In genomic region chr7:129009437-129009836, GRCh38 we compare ENCODE assay signal across 1 cellular context.
A peak's percentile ranks its signal among the peaks of the same experiment; 100 is the strongest.
TF ChIP-seq lines count a peak whose summit lies in the region.

No MANE protein-coding gene starts in this region.

TF ChIP-seq in GM12878, 131 proteins besides CTCF, POLR2A, EP300 and RAD21 (continued from another document and continues in another):
- TF ChIP-seq ZBTB4 (CRISPR knock-in tag; IDR thresholded peaks at IDR 0.05) (no peak), ELK1 (IDR thresholded peaks at IDR 0.05; ENCODE audit: low read depth, low read length) (no peak), KAT2A (conservative IDR thresholded peaks at IDR 0.05; ENCODE audit: control insufficient read depth, low read depth, low read length) (no peak), NFYA (IDR thresholded peaks at IDR 0.05; ENCODE audit: borderline replicate concordance, low read depth, low read length) (no peak), BACH1 (IDR thresholded peaks at IDR 0.05; ENCODE audit: borderline replicate concordance) (peak; percentile 37; the same call in 1 of the 2 replicates), STAT3 (IDR thresholded peaks at IDR 0.05; ENCODE audit: low read depth, low read length) (no peak), JUND (IDR thresholded peaks at IDR 0.05; ENCODE audit: low read depth, low read length) (no peak), SUPT20H (IDR thresholded peaks at IDR 0.05; ENCODE audit: borderline replicate concordance, control insufficient read depth, low read depth, low read length) (no peak), ESRRA (IDR thresholded peaks at IDR 0.05; ENCODE audit: low read length) (no peak), EZH2 (IDR thresholded peaks at IDR 0.05; ENCODE audit: borderline replicate concordance, control insufficient read depth, low read depth, low read length) (no peak), BHLHE40 (IDR thresholded peaks at IDR 0.05; ENCODE audit: borderline replicate concordance in 1 of 2, low read depth in 2 of 2, low read length in 1 of 2) (peak; percentile 99 to 100), ETV6 (conservative IDR thresholded peaks at IDR 0.05 in 1 of 2, IDR thresholded peaks at IDR 0.05 in 1 of 2; ENCODE audit: borderline replicate concordance in 1 of 2, low read depth in 1 of 2) (peak in 1 of 2 experiments; percentile 59; a peak in 1 of 4 replicates), SMC3 (IDR thresholded peaks at IDR 0.05; ENCODE audit: borderline replicate concordance, low read length) (no peak), ATF7 (IDR thresholded peaks at IDR 0.05; ENCODE audit: low read depth) (peak; percentile 79), CHD1 (IDR thresholded peaks at IDR 0.05; ENCODE audit: low read depth, low read length) (no peak), SUZ12 (IDR thresholded peaks at IDR 0.05; ENCODE audit: unreplicated experiment) (no peak), JUNB (IDR thresholded peaks at IDR 0.05) (no peak), GABPA (IDR thresholded peaks at IDR 0.05; ENCODE audit: low read depth) (no peak), PAX8 (IDR thresholded peaks at IDR 0.05) (no peak), POLR2AphosphoS2 (IDR thresholded peaks at IDR 0.05; ENCODE audit: low read depth, low read length) (no peak), RFX5 (IDR thresholded peaks at IDR 0.05; ENCODE audit: low read depth, low read length) (no peak), TAF1 (IDR thresholded peaks at IDR 0.05; ENCODE audit: borderline replicate concordance, low read depth, low read length) (no peak), POU2F2 (IDR thresholded peaks at IDR 0.05; ENCODE audit: borderline replicate concordance, low read depth, low read length) (peak; percentile 66; the same call in 1 of the 3 replicates), CREB1 (IDR thresholded peaks at IDR 0.05; ENCODE audit: low read depth) (peak; percentile 68; the same call in 1 of the 2 replicates), BRCA1 (IDR thresholded peaks at IDR 0.05; ENCODE audit: low read depth, low read length) (no peak), NR2C1 (IDR thresholded peaks at IDR 0.05) (no peak), BMI1 (IDR thresholded peaks at IDR 0.05; ENCODE audit: borderline replicate concordance) (no peak; the same call in 1 of the 2 replicates), ZNF207 (IDR thresholded peaks at IDR 0.05; ENCODE audit: borderline replicate concordance) (no peak), NBN (IDR thresholded peaks at IDR 0.05) (peak; percentile 71; the same call in 1 of the 2 replicates), RELA (IDR thresholded peaks at IDR 0.05; ENCODE audit: borderline replicate concordance, partially characterized antibody) (no peak), CBFB (IDR thresholded peaks at IDR 0.05; ENCODE audit: low read depth) (no peak), LARP7 (IDR thresholded peaks at IDR 0.05) (no peak), SP1 (IDR thresholded peaks at IDR 0.05; ENCODE audit: low read depth, low read length) (no peak), TBL1XR1 (IDR thresholded peaks at IDR 0.05; ENCODE audit: low read depth, low read length) (no peak), CEBPB (IDR thresholded peaks at IDR 0.05; ENCODE audit: borderline replicate concordance in 1 of 2, low read depth in 2 of 2, low read length in 2 of 2) (no peak), BCL11A (IDR thresholded peaks at IDR 0.05; ENCODE audit: low read depth, low read length) (peak; percentile 52), SMAD5 (IDR thresholded peaks at IDR 0.05; ENCODE audit: low read depth) (no peak), WRNIP1 (IDR thresholded peaks at IDR 0.05; ENCODE audit: borderline replicate concordance, low read depth, low read length) (no peak), MLLT1 (IDR thresholded peaks at IDR 0.05) (0 out of 2 replicates have a peak, but pooled peaks have one; percentile 34), ZSCAN29 (IDR thresholded peaks at IDR 0.05) (no peak), MTA3 (IDR thresholded peaks at IDR 0.05; ENCODE audit: borderline replicate concordance, low read length) (no peak; the same call in 1 of the 2 replicates)
- TF ChIP-seq, protein P1, sequence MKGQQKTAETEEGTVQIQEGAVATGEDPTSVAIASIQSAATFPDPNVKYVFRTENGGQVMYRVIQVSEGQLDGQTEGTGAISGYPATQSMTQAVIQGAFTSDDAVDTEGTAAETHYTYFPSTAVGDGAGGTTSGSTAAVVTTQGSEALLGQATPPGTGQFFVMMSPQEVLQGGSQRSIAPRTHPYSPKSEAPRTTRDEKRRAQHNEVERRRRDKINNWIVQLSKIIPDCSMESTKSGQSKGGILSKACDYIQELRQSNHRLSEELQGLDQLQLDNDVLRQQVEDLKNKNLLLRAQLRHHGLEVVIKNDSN (IDR thresholded peaks at IDR 0.05; ENCODE audit: borderline replicate concordance, extremely low read length, insufficient read depth, low read depth, low read length), result peak; percentile 47
- TF ChIP-seq, protein P2, sequence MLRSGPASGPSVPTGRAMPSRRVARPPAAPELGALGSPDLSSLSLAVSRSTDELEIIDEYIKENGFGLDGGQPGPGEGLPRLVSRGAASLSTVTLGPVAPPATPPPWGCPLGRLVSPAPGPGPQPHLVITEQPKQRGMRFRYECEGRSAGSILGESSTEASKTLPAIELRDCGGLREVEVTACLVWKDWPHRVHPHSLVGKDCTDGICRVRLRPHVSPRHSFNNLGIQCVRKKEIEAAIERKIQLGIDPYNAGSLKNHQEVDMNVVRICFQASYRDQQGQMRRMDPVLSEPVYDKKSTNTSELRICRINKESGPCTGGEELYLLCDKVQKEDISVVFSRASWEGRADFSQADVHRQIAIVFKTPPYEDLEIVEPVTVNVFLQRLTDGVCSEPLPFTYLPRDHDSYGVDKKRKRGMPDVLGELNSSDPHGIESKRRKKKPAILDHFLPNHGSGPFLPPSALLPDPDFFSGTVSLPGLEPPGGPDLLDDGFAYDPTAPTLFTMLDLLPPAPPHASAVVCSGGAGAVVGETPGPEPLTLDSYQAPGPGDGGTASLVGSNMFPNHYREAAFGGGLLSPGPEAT (IDR thresholded peaks at IDR 0.05; ENCODE audit: low read depth), result peak; percentile 57; the same call in 1 of the 2 replicates
- TF ChIP-seq, protein P3, sequence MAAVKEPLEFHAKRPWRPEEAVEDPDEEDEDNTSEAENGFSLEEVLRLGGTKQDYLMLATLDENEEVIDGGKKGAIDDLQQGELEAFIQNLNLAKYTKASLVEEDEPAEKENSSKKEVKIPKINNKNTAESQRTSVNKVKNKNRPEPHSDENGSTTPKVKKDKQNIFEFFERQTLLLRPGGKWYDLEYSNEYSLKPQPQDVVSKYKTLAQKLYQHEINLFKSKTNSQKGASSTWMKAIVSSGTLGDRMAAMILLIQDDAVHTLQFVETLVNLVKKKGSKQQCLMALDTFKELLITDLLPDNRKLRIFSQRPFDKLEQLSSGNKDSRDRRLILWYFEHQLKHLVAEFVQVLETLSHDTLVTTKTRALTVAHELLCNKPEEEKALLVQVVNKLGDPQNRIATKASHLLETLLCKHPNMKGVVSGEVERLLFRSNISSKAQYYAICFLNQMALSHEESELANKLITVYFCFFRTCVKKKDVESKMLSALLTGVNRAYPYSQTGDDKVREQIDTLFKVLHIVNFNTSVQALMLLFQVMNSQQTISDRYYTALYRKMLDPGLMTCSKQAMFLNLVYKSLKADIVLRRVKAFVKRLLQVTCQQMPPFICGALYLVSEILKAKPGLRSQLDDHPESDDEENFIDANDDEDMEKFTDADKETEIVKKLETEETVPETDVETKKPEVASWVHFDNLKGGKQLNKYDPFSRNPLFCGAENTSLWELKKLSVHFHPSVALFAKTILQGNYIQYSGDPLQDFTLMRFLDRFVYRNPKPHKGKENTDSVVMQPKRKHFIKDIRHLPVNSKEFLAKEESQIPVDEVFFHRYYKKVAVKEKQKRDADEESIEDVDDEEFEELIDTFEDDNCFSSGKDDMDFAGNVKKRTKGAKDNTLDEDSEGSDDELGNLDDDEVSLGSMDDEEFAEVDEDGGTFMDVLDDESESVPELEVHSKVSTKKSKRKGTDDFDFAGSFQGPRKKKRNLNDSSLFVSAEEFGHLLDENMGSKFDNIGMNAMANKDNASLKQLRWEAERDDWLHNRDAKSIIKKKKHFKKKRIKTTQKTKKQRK (IDR thresholded peaks at IDR 0.05; ENCODE audit: low read depth, low read length), result no peak
- TF ChIP-seq, protein P4, sequence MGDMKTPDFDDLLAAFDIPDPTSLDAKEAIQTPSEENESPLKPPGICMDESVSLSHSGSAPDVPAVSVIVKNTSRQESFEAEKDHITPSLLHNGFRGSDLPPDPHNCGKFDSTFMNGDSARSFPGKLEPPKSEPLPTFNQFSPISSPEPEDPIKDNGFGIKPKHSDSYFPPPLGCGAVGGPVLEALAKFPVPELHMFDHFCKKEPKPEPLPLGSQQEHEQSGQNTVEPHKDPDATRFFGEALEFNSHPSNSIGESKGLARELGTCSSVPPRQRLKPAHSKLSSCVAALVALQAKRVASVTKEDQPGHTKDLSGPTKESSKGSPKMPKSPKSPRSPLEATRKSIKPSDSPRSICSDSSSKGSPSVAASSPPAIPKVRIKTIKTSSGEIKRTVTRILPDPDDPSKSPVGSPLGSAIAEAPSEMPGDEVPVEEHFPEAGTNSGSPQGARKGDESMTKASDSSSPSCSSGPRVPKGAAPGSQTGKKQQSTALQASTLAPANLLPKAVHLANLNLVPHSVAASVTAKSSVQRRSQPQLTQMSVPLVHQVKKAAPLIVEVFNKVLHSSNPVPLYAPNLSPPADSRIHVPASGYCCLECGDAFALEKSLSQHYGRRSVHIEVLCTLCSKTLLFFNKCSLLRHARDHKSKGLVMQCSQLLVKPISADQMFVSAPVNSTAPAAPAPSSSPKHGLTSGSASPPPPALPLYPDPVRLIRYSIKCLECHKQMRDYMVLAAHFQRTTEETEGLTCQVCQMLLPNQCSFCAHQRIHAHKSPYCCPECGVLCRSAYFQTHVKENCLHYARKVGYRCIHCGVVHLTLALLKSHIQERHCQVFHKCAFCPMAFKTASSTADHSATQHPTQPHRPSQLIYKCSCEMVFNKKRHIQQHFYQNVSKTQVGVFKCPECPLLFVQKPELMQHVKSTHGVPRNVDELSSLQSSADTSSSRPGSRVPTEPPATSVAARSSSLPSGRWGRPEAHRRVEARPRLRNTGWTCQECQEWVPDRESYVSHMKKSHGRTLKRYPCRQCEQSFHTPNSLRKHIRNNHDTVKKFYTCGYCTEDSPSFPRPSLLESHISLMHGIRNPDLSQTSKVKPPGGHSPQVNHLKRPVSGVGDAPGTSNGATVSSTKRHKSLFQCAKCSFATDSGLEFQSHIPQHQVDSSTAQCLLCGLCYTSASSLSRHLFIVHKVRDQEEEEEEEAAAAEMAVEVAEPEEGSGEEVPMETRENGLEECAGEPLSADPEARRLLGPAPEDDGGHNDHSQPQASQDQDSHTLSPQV (IDR thresholded peaks at IDR 0.05), result no peak
- TF ChIP-seq, protein P5, sequence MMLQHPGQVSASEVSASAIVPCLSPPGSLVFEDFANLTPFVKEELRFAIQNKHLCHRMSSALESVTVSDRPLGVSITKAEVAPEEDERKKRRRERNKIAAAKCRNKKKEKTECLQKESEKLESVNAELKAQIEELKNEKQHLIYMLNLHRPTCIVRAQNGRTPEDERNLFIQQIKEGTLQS (IDR thresholded peaks at IDR 0.05; ENCODE audit: borderline replicate concordance, extremely low read depth, low read depth, low read length), result no peak
